In genomic region chr15:68073576-68074288, GRCh38 we compare ENCODE assay signal across 19 cellular contexts.
"Had no signal": no experiment of that assay in that cellular context is flagged by ENCODE, and none has a peak within 500 bp of the region (broad histone marks: within the 10 kb centered on the region; RNA-seq: fewer than 3 reads in every experiment).

No MANE protein-coding gene starts in this region.

- H3K27ac ChIP-seq: body of pancreas, epithelial cell of prostate, lower lobe of right lung, psoas muscle, suprapubic skin, transverse colon had no signal

- H3K4me3 Mint-ChIP-seq: activated naive CD8-positive, alpha-beta T cell treated with anti-CD3 and anti-CD28 coated beads, Interleukin-2, amount 10 ng/mL, durations not matched to agents 7 days and 5 days; activated T-cell treated with anti-CD3 and anti-CD28 coated beads, Interleukin-2, amount 50 U/mL, for 72 hours; endodermal cell had no signal

- H3K4me3 ChIP-seq: body of pancreas, lower lobe of right lung, psoas muscle, suprapubic skin, transverse colon had no signal

- H3K9me3 Mint-ChIP-seq: activated naive CD8-positive, alpha-beta T cell treated with anti-CD3 and anti-CD28 coated beads, Interleukin-2, amount 10 ng/mL, durations not matched to agents 7 days and 5 days; activated T-cell treated with anti-CD3 and anti-CD28 coated beads, Interleukin-2, amount 50 U/mL, for 72 hours; endodermal cell had no signal

- H3K36me3 ChIP-seq: lower lobe of right lung, suprapubic skin, transverse colon had no signal

- FAIRE-seq: islet of Langerhans had no signal

- DNase-seq: activated CD4-positive, alpha-beta T cell treated with anti-CD3 and anti-CD28 coated beads for 48 hours; activated CD4-positive, CD25-positive, alpha-beta regulatory T cell; activated gamma-delta T cell; activated naive CD8-positive, alpha-beta T cell treated with anti-CD3 and anti-CD28 coated beads, Interleukin-2, amount 10 ng/mL, durations not matched to agents 7 days and 5 days; activated T-cell treated with anti-CD3 and anti-CD28 coated beads, Interleukin-2, amount 50 U/mL, for 72 hours; body of pancreas; endodermal cell; foreskin fibroblast; hippocampal formation; left colon; lower lobe of right lung; psoas muscle; right cardiac atrium; stimulated activated CD4-positive, alpha-beta T cell treated with anti-CD3 and anti-CD28 coated beads, Interleukin-2, amount 100 ng/mL, for 24 hours; stimulated activated naive CD4-positive, alpha-beta T cell treated with Interleukin-2 at 50 U/mL for 16 hours; transverse colon had no signal

- H3K27ac Mint-ChIP-seq: activated naive CD8-positive, alpha-beta T cell treated with anti-CD3 and anti-CD28 coated beads, Interleukin-2, amount 10 ng/mL, durations not matched to agents 7 days and 5 days; activated T-cell treated with anti-CD3 and anti-CD28 coated beads, Interleukin-2, amount 50 U/mL, for 72 hours; endodermal cell had no signal

- H3K9me3 ChIP-seq: body of pancreas, lower lobe of right lung, psoas muscle, suprapubic skin, transverse colon had no signal

- H3K27me3 Mint-ChIP-seq: activated naive CD8-positive, alpha-beta T cell treated with anti-CD3 and anti-CD28 coated beads, Interleukin-2, amount 10 ng/mL, durations not matched to agents 7 days and 5 days had no signal

- H3K27me3 ChIP-seq: body of pancreas, suprapubic skin, transverse colon had no signal

- ATAC-seq: activated T-cell treated with anti-CD3 and anti-CD28 coated beads, Interleukin-2, amount 50 U/mL, for 72 hours; body of pancreas; left colon; lower lobe of right lung; psoas muscle; right cardiac atrium had no signal
